ENCODE assay signal across 18 cellular contexts in the genomic region with DNA sequence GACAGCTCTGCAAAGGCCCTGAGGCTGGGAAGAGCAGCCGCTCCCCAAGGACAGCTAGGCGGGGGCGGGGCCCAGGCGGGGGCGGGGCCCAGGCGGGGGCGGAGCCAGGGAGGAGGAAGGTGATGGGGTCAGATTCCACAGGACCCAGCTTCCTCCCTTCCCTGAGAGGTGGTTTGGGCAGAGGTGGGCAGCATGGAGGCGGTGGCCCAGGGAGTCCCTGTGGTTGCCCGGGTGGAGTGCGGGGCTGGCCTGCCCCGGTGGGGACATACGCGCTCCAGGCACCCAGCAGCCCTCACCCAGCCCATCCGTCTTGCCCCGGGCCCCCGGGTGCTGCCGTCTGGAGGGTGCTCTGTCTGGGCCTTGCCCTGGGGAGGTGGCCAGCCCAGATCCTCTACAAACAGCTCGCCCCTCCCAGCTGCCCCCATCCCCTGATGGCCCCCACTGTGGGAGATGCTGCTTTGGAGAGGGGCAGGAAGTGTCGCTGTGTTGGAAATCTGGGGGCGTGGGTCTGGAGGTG. TPM values are rescaled to one million over a fixed set of nuclear protein-coding genes. Genes with fewer than 3 reads are reported as not detected.
DNase-seq lines count a peak whose midpoint lies in the region; ATAC-seq and TF ChIP-seq lines count a peak whose summit lies in the region.
"Had no signal": no experiment of that assay in that cellular context is flagged by ENCODE, and none has a peak within 500 bp of the region (broad histone marks: within the 10 kb centered on the region; RNA-seq: fewer than 3 reads in every experiment).

No MANE protein-coding gene starts in this region.

- no peak overlapping the region for H3K27ac ChIP-seq in right atrium auricular region
- H3K27ac ChIP-seq in Panc1 (ENCODE audit: low read length) = no peak overlapping the region
- no peak overlapping the region for H3K27ac ChIP-seq in upper lobe of left lung

- H3K27me3 ChIP-seq in right atrium auricular region = no peaks in the 10 kb centered on the region
- H3K27me3 ChIP-seq in Panc1 (ENCODE audit: control insufficient read depth, insufficient read depth, low read length) = no peaks in the 10 kb centered on the region; the same call in 1 of the 2 replicates
- H3K27me3 ChIP-seq in upper lobe of left lung = peaks cover 0 to 10% (median 0%) of the 10 kb centered on the region in 4 donors

- CTCF ChIA-PET in Panc1 (lab: Charles Lee) = interaction anchor here (0.7 to 1.7 kb wide), 3 partner anchors 43 to 267 kb away, joined by 3 to 7 read pairs (median 6); no protein-coding TSS in a partner anchor

- no TSS peak for BruUV-seq in Panc1 (replicated peaks; lab: Mats Ljungman, UMichigan)

- intact Hi-C loops in Right ventricle myocardium inferior (cut with DNase I) = loop anchor here (10.0 kb wide), 2 partner anchors 469 to 559 kb away; a partner anchor contains a TSS
- intact Hi-C loops in Panc1 (cut with micrococcal nuclease; ENCODE audit: unreplicated experiment) = loop anchor here (10.0 kb wide), 1 partner anchor 149 kb away; a partner anchor contains a TSS

- no peak for TF ChIP-seq EP300 in upper lobe of left lung (IDR thresholded peaks at IDR 0.05)

- TF ChIP-seq POLR2A in upper lobe of left lung (IDR thresholded peaks at IDR 0.05) = no peak

- H3K9me3 ChIP-seq in right atrium auricular region = no peaks in the 10 kb centered on the region
- H3K9me3 ChIP-seq in Panc1 (ENCODE audit: control insufficient read depth, insufficient read depth, low read depth, low read length) = no peaks in the 10 kb centered on the region
- no peaks in the 10 kb centered on the region for H3K9me3 ChIP-seq in upper lobe of left lung

- WGBS in upper lobe of left lung, 2 donors = 46 to 76% methylated on average over 5 to 14 of the region's 20 CpGs

- H3K4me3 ChIP-seq in right atrium auricular region (no peak overlapping the region), Panc1 (ENCODE audit: low read depth in 2 of 2, low read length in 2 of 2) (no peak overlapping the region), upper lobe of left lung (no peak overlapping the region)
- H3K4me3 ChIP-seq: SK-N-MC had no signal

- peak; percentile 57 for DNase-seq in Right ventricle myocardium inferior (ENCODE audit: missing footprints)
- DNase-seq in right atrium auricular region (ENCODE audit: low spot score) = no peak
- DNase-seq in Panc1 (ENCODE audit: low read depth, low spot score) = no peak
- DNase-seq in iPS-NIHi7 (ENCODE audit: extremely low spot score) = peak; percentile 93
- DNase-seq in upper lobe of left lung = peak; percentile 40 to 87
- no peak for DNase-seq in KG1 (lab: John Stamatoyannopoulos, UW)
- DNase-seq: activated B cell treated with CpG ODN at 0.5 μM for 24 hours; activated T-cell treated with anti-CD3 and anti-CD28 coated beads, Interleukin-2, amount 50 U/mL, for 1 hour; DMS79; dorsolateral prefrontal cortex; foreskin fibroblast; NCI-H1092 treated with DMSO at 0.1 percent for 48 hours; NCI-H446 treated with DMSO at 0.1 percent for 48 hours; stimulated activated CD4-positive, alpha-beta T cell treated with anti-CD3 and anti-CD28 coated beads, Interleukin-15, amount 100 ng/mL, for 24 hours had no signal

- POLR2A ChIA-PET in Panc1 (lab: Charles Lee) = interaction anchor here (0.6 kb wide), 1 partner anchor 24 kb away, joined by 11 read pairs; no protein-coding TSS in a partner anchor

- ATAC-seq in Right ventricle myocardium inferior = no peak
- ATAC-seq in Panc1 = peak; percentile 38; the same call in 1 of the 2 replicates
- peak in 1 of 2 donors; percentile 16 for ATAC-seq in upper lobe of left lung (ENCODE audit: low FRiP score in 2 of 2)
- no peak for ATAC-seq in HG02840 (IDR thresholded peaks at IDR 0.05; ENCODE audit: low FRiP score, unreplicated experiment)
- no peak for ATAC-seq in HG03571 (IDR thresholded peaks at IDR 0.05; ENCODE audit: unreplicated experiment)

- TF ChIP-seq CTCF in right atrium auricular region (IDR thresholded peaks at IDR 0.05) = no peak
- no peak for TF ChIP-seq CTCF in Panc1 (IDR thresholded peaks at IDR 0.05)
- no peak for TF ChIP-seq CTCF in upper lobe of left lung (IDR thresholded peaks at IDR 0.05)

- H3K36me3 ChIP-seq in right atrium auricular region (no peaks in the 10 kb centered on the region), Panc1 (ENCODE audit: control insufficient read depth, insufficient read depth, low read length) (no peaks in the 10 kb centered on the region), upper lobe of left lung (no peaks in the 10 kb centered on the region)

- in situ Hi-C loops in Panc1 (cut with HindIII; ENCODE audit: low pct_unique_long_range_greater_than_20kb, low sequenced_read_pairs) = no loop called here

- H3K4me1 ChIP-seq in right atrium auricular region (peaks cover 0 to 41% of the 10 kb centered on the region in 2 donors), Panc1 (ENCODE audit: control insufficient read depth, insufficient read depth, low read length) (no peaks in the 10 kb centered on the region), upper lobe of left lung (peaks cover 23 to 37% (median 31%) of the 10 kb centered on the region in 4 donors)

RNA-seq across cellular contexts. Expression of a gene that starts 11.0 kb away (rescaled TPM):
- 122 TPM for total RNA-seq in Right ventricle myocardium inferior
- total RNA-seq in right atrium auricular region = not detected
- 33.6 TPM for total RNA-seq in Panc1 (2021; ENCODE audit: unreplicated experiment)
- polyA plus RNA-seq in Panc1 (2012; ENCODE audit: insufficient read length) = 3.1 TPM
- total RNA-seq in upper lobe of left lung = 100 to 1,000 TPM in 1 of 6 donors, 10 to 100 TPM in 1, not detected in 4; 70.7 to 223 TPM
- total RNA-seq: lower leg skin had no signal

RNA-seq across cellular contexts. Expression of a gene that starts 39.5 kb away (rescaled TPM):
- total RNA-seq in Right ventricle myocardium inferior (18.2 TPM), right atrium auricular region (10 to 100 TPM; 14.1 to 17.5 TPM), Panc1 (2021; ENCODE audit: unreplicated experiment) (36.9 TPM), upper lobe of left lung (10 to 100 TPM; 23.3 to 48.2 (median 27.3) TPM)
- polyA plus RNA-seq in Panc1 (2012; ENCODE audit: insufficient read length) = 30.5 TPM

Comparison
In these comparisons a context has a peak if more than half of its experiments do, and no peak if none do; other contexts are left out.
1. DNase-seq: peak in Right ventricle myocardium inferior (single experiment), iPS-NIHi7 (single experiment) and upper lobe of left lung (2 of 2); none in right atrium auricular region (single experiment), Panc1 (single experiment) and KG1 (single experiment).